Comparison of ENCODE assay signal across 24 cellular contexts in the genomic region with DNA sequence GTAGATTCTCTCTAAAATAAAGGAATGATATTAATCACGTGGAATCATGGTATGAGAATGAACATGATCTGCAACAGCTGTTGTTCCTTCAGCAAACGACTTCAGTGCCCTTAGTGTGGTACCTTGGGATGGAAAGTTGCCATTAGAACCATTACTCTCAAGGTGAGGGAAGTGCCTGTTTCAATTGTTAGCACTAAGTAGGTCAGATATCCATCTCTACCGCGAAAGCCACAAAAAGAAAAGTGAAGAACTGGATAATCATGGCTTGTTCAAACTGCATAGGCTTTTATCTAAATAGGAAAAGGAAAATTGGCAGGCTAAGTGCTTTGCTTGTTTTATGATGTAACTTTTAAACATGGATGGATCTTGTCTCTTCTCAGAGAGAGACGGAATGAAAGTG.
DNase-seq lines count a peak whose midpoint lies in the region; ATAC-seq, FAIRE-seq and TF ChIP-seq lines count a peak whose summit lies in the region.
"Had no signal": no experiment of that assay in that cellular context is flagged by ENCODE, and none has a peak within 500 bp of the region (broad histone marks: within the 10 kb centered on the region; RNA-seq: fewer than 3 reads in every experiment).

No MANE protein-coding gene starts in this region.

- H3K4me3 ChIP-seq in liver (ENCODE audit: low read depth in 1 of 3, low read length in 3 of 3) = no peak overlapping the region
- H3K4me3 ChIP-seq in HepG2 (replicated peaks in 1 of 3; ENCODE audit: insufficient read depth in 1 of 3, low read depth in 2 of 3, low read length in 3 of 3) = no peak overlapping the region
- H3K4me3 ChIP-seq in endocrine pancreas (ENCODE audit: control insufficient read depth, insufficient read depth, low read length) = peak overlapping the region; percentile 45
- H3K4me3 ChIP-seq: BLaER1 treated with 17β-estradiol and CSF1 and Interleukin-3, amounts not matched to agents 10 nM and 100 nM; K562 had no signal

- no peak for FAIRE-seq in HepG2 (lab: Jason Lieb, UNC)
- FAIRE-seq: A204.1, GM12891, GM18507, K562 had no signal

- DNase-seq in HepG2 (ENCODE audit: low spot score) = no peak
- peak; percentile 11 for DNase-seq in NCI-H524 treated with DMSO at 0.1 percent for 48 hours (lab: John Stamatoyannopoulos, UW)
- DNase-seq in NCI-H774 (lab: John Stamatoyannopoulos, UW) = no peak
- DNase-seq in HPDE6-E6E7 (ENCODE audit: extremely low spot score) = no peak
- no peak for DNase-seq in dedifferentiated amniotic fluid mesenchymal stem cell (ENCODE audit: extremely low spot score)
- DNase-seq: DMS 273 treated with DMSO at 0.1 percent for 48 hours, GDM1, H9, MV-4-11, NCI-H146, NCI-H510A, SK-N-SH, T-helper 1 cell had no signal

- WGBS in liver = 28% methylated on average over 5 of the region's 5 CpGs
- WGBS in HepG2 (ENCODE audit: low lambda C conversion rate) = 4% methylated on average over 5 of the region's 5 CpGs

- CTCF ChIA-PET in HepG2 (lab: Yijun Ruan, JAX; ENCODE audit: low intra/inter-chr PET ratio, low total read pairs) = no interaction called here

- POLR2A ChIA-PET in HepG2 (lab: Yijun Ruan, JAX) = no interaction called here

- no peak overlapping the region for H3K4me2 ChIP-seq in HepG2 (ENCODE audit: low read depth, low read length)
- H3K4me2 ChIP-seq: BLaER1 treated with 17β-estradiol and CSF1 and Interleukin-3, amounts not matched to agents 10 nM and 100 nM; SK-N-SH had no signal

- no peak overlapping the region for H2AFZ ChIP-seq in HepG2 (ENCODE audit: low read length)

- no peaks in the 10 kb centered on the region for H4K20me1 ChIP-seq in HepG2 (ENCODE audit: insufficient read depth, low read length)
- H4K20me1 ChIP-seq: BLaER1 treated with 17β-estradiol and CSF1 and Interleukin-3, amounts not matched to agents 10 nM and 100 nM had no signal

- H3K9ac ChIP-seq in liver (ENCODE audit: low read depth in 1 of 2, low read length in 2 of 2) (no peak overlapping the region), HepG2 (ENCODE audit: insufficient read depth, low read depth, low read length) (no peak overlapping the region), endocrine pancreas (ENCODE audit: control insufficient read depth, insufficient read depth, low read length) (no peak overlapping the region)
- H3K9ac ChIP-seq: BLaER1 treated with 17β-estradiol and CSF1 and Interleukin-3, amounts not matched to agents 10 nM and 100 nM; SK-N-SH had no signal

- in situ Hi-C loops in HepG2 (cut with HindIII; ENCODE audit: extremely low pct_ligation_motif_present, low pct_unique_long_range_greater_than_20kb) = no loop called here

- intact Hi-C loops in HepG2 (cut with micrococcal nuclease; ENCODE audit: unreplicated experiment) = no loop called here

- H3K9me3 ChIP-seq in liver (ENCODE audit: control insufficient read depth in 4 of 4, low read length in 3 of 4) (no peaks in the 10 kb centered on the region), HepG2 (ENCODE audit: low read length) (peaks cover 72% of the 10 kb centered on the region), endocrine pancreas (ENCODE audit: control insufficient read depth, low read length) (no peaks in the 10 kb centered on the region)
- H3K9me3 ChIP-seq: BLaER1 treated with 17β-estradiol and CSF1 and Interleukin-3, amounts not matched to agents 10 nM and 100 nM; SK-N-SH had no signal

- H3K4me1 ChIP-seq in liver (ENCODE audit: control insufficient read depth in 4 of 4, insufficient read depth in 4 of 4, low read length in 3 of 4) = peaks cover 0 to 5% (median 3%) of the 10 kb centered on the region in 4 donors
- no peaks in the 10 kb centered on the region for H3K4me1 ChIP-seq in HepG2 (ENCODE audit: insufficient read depth, low read length)
- H3K4me1 ChIP-seq in endocrine pancreas (ENCODE audit: control insufficient read depth, insufficient read depth, low read length) = no peaks in the 10 kb centered on the region
- H3K4me1 ChIP-seq: BLaER1 treated with 17β-estradiol and CSF1 and Interleukin-3, amounts not matched to agents 10 nM and 100 nM had no signal

- H3K27me3 ChIP-seq in liver (ENCODE audit: control insufficient read depth in 4 of 4, insufficient read depth in 4 of 4, low read length in 3 of 4) (no peaks in the 10 kb centered on the region), HepG2 (ENCODE audit: control insufficient read depth in 1 of 2, insufficient read depth in 2 of 2, low read length in 2 of 2) (no peaks in the 10 kb centered on the region), endocrine pancreas (ENCODE audit: control insufficient read depth, insufficient read depth, low read length) (no peaks in the 10 kb centered on the region)
- H3K27me3 ChIP-seq: BLaER1 treated with 17β-estradiol and CSF1 and Interleukin-3, amounts not matched to agents 10 nM and 100 nM had no signal

- no peak for TF ChIP-seq EP300 in HepG2 (IDR thresholded peaks at IDR 0.05; ENCODE audit: low read depth in 2 of 2, low read length in 2 of 2)
- no peak for TF ChIP-seq EP300 in HepG2 (CRISPR knock-in tag; IDR thresholded peaks at IDR 0.05; ENCODE audit: borderline replicate concordance)

- TF ChIP-seq RAD21 in liver (IDR thresholded peaks at IDR 0.05) = peak in 1 of 2 donors; percentile 4
- no peak for TF ChIP-seq RAD21 in HepG2 (CRISPR knock-in tag; IDR thresholded peaks at IDR 0.05)

- no peak for TF ChIP-seq CTCF in liver (IDR thresholded peaks at IDR 0.05; ENCODE audit: low read depth, low read length, missing input control)
- TF ChIP-seq CTCF in HepG2 (CRISPR knock-in tag; IDR thresholded peaks at IDR 0.05) = no peak

- H3K27ac ChIP-seq in liver (ENCODE audit: low read depth in 1 of 2, low read length in 2 of 2) (no peak overlapping the region), HepG2 (ENCODE audit: extremely low read length, insufficient read depth, low read length) (no peak overlapping the region)
- H3K27ac ChIP-seq: BLaER1 treated with 17β-estradiol and CSF1 and Interleukin-3, amounts not matched to agents 10 nM and 100 nM; HL-60 had no signal

- ATAC-seq in HepG2 (no peak), GM18520 (IDR thresholded peaks at IDR 0.05; ENCODE audit: unreplicated experiment) (no peak)
- ATAC-seq: K562, Panc1, Right ventricle myocardium inferior had no signal

- no peaks in the 10 kb centered on the region for H3K79me2 ChIP-seq in HepG2 (ENCODE audit: insufficient read depth, low read length)

- no peak for TF ChIP-seq POLR2A in HepG2 (IDR thresholded peaks at IDR 0.05; ENCODE audit: insufficient read depth in 1 of 2, low read depth in 2 of 2, low read length in 2 of 2)

- no TSS peak for BruUV-seq in HepG2 (replicated peaks; lab: Mats Ljungman, UMichigan)

- H3K36me3 ChIP-seq in liver (ENCODE audit: control insufficient read depth in 4 of 4, insufficient read depth in 3 of 4, low read depth in 1 of 4, low read length in 3 of 4) (no peaks in the 10 kb centered on the region), HepG2 (replicated peaks in 1 of 2; ENCODE audit: control insufficient read depth in 1 of 2, insufficient read depth in 2 of 2, low read length in 2 of 2) (no peaks in the 10 kb centered on the region), endocrine pancreas (ENCODE audit: control insufficient read depth, insufficient read depth, low read length) (no peaks in the 10 kb centered on the region)
- H3K36me3 ChIP-seq: BLaER1 treated with 17β-estradiol and CSF1 and Interleukin-3, amounts not matched to agents 10 nM and 100 nM had no signal

TF ChIP-seq in liver, 16 proteins besides CTCF, POLR2A, EP300 and RAD21:
- no peak for TF ChIP-seq EGR1 (IDR thresholded peaks at IDR 0.05; ENCODE audit: low read depth in 2 of 2)
- TF ChIP-seq SP1 (IDR thresholded peaks at IDR 0.05) = no peak
- TF ChIP-seq GABPA (IDR thresholded peaks at IDR 0.05 in 1 of 2, conservative IDR thresholded peaks at IDR 0.05 in 1 of 2) = no peak
- TF ChIP-seq YY1 (IDR thresholded peaks at IDR 0.05) = peak; percentile 34

TF ChIP-seq in HepG2, 621 proteins besides CTCF, POLR2A, EP300 and RAD21 (continues in another document):
- TF ChIP-seq, protein P1, sequence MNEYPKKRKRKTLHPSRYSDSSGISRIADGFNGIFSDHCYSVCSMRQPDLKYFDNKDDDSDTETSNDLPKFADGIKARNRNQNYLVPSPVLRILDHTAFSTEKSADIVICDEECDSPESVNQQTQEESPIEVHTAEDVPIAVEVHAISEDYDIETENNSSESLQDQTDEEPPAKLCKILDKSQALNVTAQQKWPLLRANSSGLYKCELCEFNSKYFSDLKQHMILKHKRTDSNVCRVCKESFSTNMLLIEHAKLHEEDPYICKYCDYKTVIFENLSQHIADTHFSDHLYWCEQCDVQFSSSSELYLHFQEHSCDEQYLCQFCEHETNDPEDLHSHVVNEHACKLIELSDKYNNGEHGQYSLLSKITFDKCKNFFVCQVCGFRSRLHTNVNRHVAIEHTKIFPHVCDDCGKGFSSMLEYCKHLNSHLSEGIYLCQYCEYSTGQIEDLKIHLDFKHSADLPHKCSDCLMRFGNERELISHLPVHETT (CRISPR knock-in tag; conservative IDR thresholded peaks at IDR 0.05) = no peak
- TF ChIP-seq ZNF800 (CRISPR knock-in tag; IDR thresholded peaks at IDR 0.05) (no peak), ZNF34 (CRISPR knock-in tag; IDR thresholded peaks at IDR 0.05; ENCODE audit: borderline replicate concordance) (no peak), ZMAT5 (CRISPR knock-in tag; IDR thresholded peaks at IDR 0.05; ENCODE audit: borderline replicate concordance, low read depth) (no peak), ZNF768 (CRISPR knock-in tag; IDR thresholded peaks at IDR 0.05) (no peak), ZNF468 (CRISPR knock-in tag; IDR thresholded peaks at IDR 0.05) (no peak), NR2F1 (CRISPR knock-in tag; IDR thresholded peaks at IDR 0.05) (no peak), THAP11 (CRISPR knock-in tag; IDR thresholded peaks at IDR 0.05) (no peak)
